In the genomic region with DNA sequence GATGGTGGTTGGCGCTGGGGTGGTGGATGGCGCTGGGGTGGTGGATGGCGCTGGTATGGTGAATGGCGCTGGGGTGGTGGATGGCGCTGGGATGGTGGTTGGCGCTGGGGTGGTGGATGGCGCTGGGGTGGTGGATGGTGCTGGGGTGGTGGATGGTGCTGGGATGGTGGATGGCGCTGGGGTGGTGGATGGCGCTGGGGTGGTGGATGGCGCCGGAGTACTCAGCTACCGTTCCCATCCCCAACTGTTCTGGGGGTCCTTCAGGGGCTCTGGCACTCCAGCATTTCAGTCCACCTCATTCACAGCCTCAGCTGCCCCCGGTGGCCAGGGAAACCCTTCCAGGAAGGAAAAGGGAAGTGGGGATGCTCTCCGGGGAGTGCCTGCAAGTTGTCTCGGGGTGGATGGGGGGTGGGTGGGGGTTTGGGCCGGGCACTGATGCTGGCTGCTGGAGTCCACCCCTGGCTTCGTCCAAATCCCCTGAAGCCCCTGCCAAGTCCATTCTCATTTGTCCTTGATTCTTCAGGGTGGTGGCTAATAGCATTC, we compare ENCODE assay signal across 27 cellular contexts.
"Had no signal": no experiment of that assay in that cellular context is flagged by ENCODE, and none has a peak within 500 bp of the region (broad histone marks: within the 10 kb centered on the region; RNA-seq: fewer than 3 reads in every experiment).

No MANE protein-coding gene starts in this region.

- DNase-seq: activated CD4-positive, alpha-beta T cell treated with anti-CD3 and anti-CD28 coated beads for 1 hour; activated CD4-positive, alpha-beta T cell treated with anti-CD3 and anti-CD28 coated beads, Interleukin-2, amount 10 ng/mL, durations not matched to agents 7 days and 5 days; activated CD8-positive, alpha-beta T cell treated with anti-CD3 and anti-CD28 coated beads for 36 hours; activated effector memory CD4-positive, alpha-beta T cell treated with anti-CD3 and anti-CD28 coated beads, Interleukin-2, amount 50 U/mL, for 16 hours; activated naive CD4-positive, alpha-beta T cell treated with anti-CD3 and anti-CD28 coated beads for 36 hours; activated T-cell treated with anti-CD3 and anti-CD28 coated beads for 4 hours; amniotic stem cell; colonic mucosa; effector CD8-positive, alpha-beta T cell; esophagus squamous epithelium; foreskin melanocyte; heart right ventricle; kidney glomerular epithelial cell; naive B cell; stimulated activated CD4-positive, alpha-beta T cell treated with anti-CD3 and anti-CD28 coated beads, Interleukin-4, amount 100 ng/mL, for 24 hours; T-helper 2 cell had no signal

- H2AFZ ChIP-seq: neural progenitor cell had no signal

- H3K9me3 ChIP-seq: breast epithelium, colonic mucosa, esophagus squamous epithelium, heart right ventricle, left lung, thoracic aorta, vagina had no signal

- H3K4me1 ChIP-seq: breast epithelium, colonic mucosa had no signal

- H3K27me3 ChIP-seq: colonic mucosa, neural progenitor cell, vagina had no signal

- H3K9ac ChIP-seq: neural progenitor cell had no signal

- ATAC-seq: activated CD8-positive, alpha-beta T cell treated with anti-CD3 and anti-CD28 coated beads for 36 hours; heart right ventricle; left lung; sciatic nerve; stimulated activated effector memory CD8-positive, alpha-beta T cell treated with anti-CD3 and anti-CD28 coated beads, Interleukin-12 subunit alpha, Interleukin-12 subunit beta, amount 100 ng/mL, for 72 hours; WTC11 had no signal

- FAIRE-seq: endometrium had no signal

- H3K4me2 ChIP-seq: neural progenitor cell had no signal

- H3K27ac ChIP-seq: breast epithelium, colonic mucosa, epithelial cell of prostate, esophagus squamous epithelium, heart right ventricle, left lung, neural progenitor cell, skin epidermis, thoracic aorta had no signal

- H3K36me3 ChIP-seq: breast epithelium, colonic mucosa, esophagus squamous epithelium, heart right ventricle, left lung, neural progenitor cell, thoracic aorta, vagina had no signal

- H3K4me3 ChIP-seq: breast epithelium, colonic mucosa, esophagus squamous epithelium, heart right ventricle, left lung, neural progenitor cell, skin epidermis, thoracic aorta, vagina had no signal
